ENCODE assay signal across 1 cellular context in genomic region chr17:63425478-63425877, GRCh38.
TF ChIP-seq lines count a peak whose summit lies in the region.

No MANE protein-coding gene starts in this region.

TF ChIP-seq in HepG2, 621 proteins besides CTCF, POLR2A, EP300 and RAD21 (continued from another document and continues in another):
- TF ChIP-seq THAP7 (CRISPR knock-in tag; IDR thresholded peaks at IDR 0.05) = no peak
- 0 out of 2 replicates have a peak, but pooled peaks have one; percentile 26 for TF ChIP-seq ERF (CRISPR knock-in tag; IDR thresholded peaks at IDR 0.05)
- no peak for TF ChIP-seq ZNF101 (CRISPR knock-in tag; IDR thresholded peaks at IDR 0.05; ENCODE audit: borderline replicate concordance, low read depth)
- TF ChIP-seq ZSCAN31 (CRISPR knock-in tag; IDR thresholded peaks at IDR 0.05; ENCODE audit: low read depth) = no peak
- TF ChIP-seq ZNF574 (CRISPR knock-in tag; IDR thresholded peaks at IDR 0.05) = 0 out of 2 replicates have a peak, but pooled peaks have one; percentile 29
- no peak for TF ChIP-seq RFX5 (IDR thresholded peaks at IDR 0.05; ENCODE audit: low read depth, low read length)
- no peak for TF ChIP-seq YEATS4 (CRISPR knock-in tag; IDR thresholded peaks at IDR 0.05; ENCODE audit: borderline replicate concordance)
- peak; percentile 64 for TF ChIP-seq ZFP36 (IDR thresholded peaks at IDR 0.05; ENCODE audit: borderline replicate concordance, low read depth, low read length, partially characterized antibody)
- 0 out of 2 replicates have a peak, but pooled peaks have one; percentile 28 for TF ChIP-seq SALL2 (CRISPR knock-in tag; IDR thresholded peaks at IDR 0.05)
- no peak for TF ChIP-seq ARNT2 (CRISPR knock-in tag; IDR thresholded peaks at IDR 0.05; ENCODE audit: low read depth)
- TF ChIP-seq CAMTA2 (CRISPR knock-in tag; IDR thresholded peaks at IDR 0.05; ENCODE audit: borderline replicate concordance) = no peak
- TF ChIP-seq SOX5 (CRISPR knock-in tag; IDR thresholded peaks at IDR 0.05; ENCODE audit: borderline replicate concordance) = no peak
- peak; percentile 68 for TF ChIP-seq ZNF883 (CRISPR knock-in tag; IDR thresholded peaks at IDR 0.05; ENCODE audit: not compliant biosample characterization)
- no peak for TF ChIP-seq PITX1 (CRISPR knock-in tag; IDR thresholded peaks at IDR 0.05)
- 0 out of 2 replicates have a peak, but pooled peaks have one; percentile 18 for TF ChIP-seq NCOA2 (CRISPR knock-in tag; IDR thresholded peaks at IDR 0.05)
- TF ChIP-seq ZEB1 (IDR thresholded peaks at IDR 0.05; ENCODE audit: insufficient replicate concordance, low read depth) = no peak
- no peak for TF ChIP-seq HOXA5 (CRISPR knock-in tag; IDR thresholded peaks at IDR 0.05)
- TF ChIP-seq ZKSCAN5 (CRISPR knock-in tag; IDR thresholded peaks at IDR 0.05) = no peak
- TF ChIP-seq BCLAF1 (IDR thresholded peaks at IDR 0.05) = no peak
- no peak for TF ChIP-seq KDM5A (IDR thresholded peaks at IDR 0.05; ENCODE audit: borderline replicate concordance, low read length)
- TF ChIP-seq ZNF609 (CRISPR knock-in tag; IDR thresholded peaks at IDR 0.05; ENCODE audit: borderline replicate concordance) = no peak
- no peak for TF ChIP-seq PLSCR1 (CRISPR knock-in tag; IDR thresholded peaks at IDR 0.05; ENCODE audit: borderline replicate concordance)
- no peak for TF ChIP-seq ZBTB49 (CRISPR knock-in tag; IDR thresholded peaks at IDR 0.05; ENCODE audit: borderline replicate concordance)
- TF ChIP-seq ARID5B (CRISPR knock-in tag; IDR thresholded peaks at IDR 0.05) = 0 out of 2 replicates have a peak, but pooled peaks have one; percentile 28
- no peak for TF ChIP-seq ZNF556 (CRISPR knock-in tag; IDR thresholded peaks at IDR 0.05; ENCODE audit: borderline replicate concordance)
- no peak for TF ChIP-seq ZNF772 (CRISPR knock-in tag; IDR thresholded peaks at IDR 0.05)
- no peak for TF ChIP-seq ZNF672 (CRISPR knock-in tag; IDR thresholded peaks at IDR 0.05)
- no peak for TF ChIP-seq ZHX1 (CRISPR knock-in tag; IDR thresholded peaks at IDR 0.05; ENCODE audit: low read depth)
- TF ChIP-seq ZNF207 (IDR thresholded peaks at IDR 0.05; ENCODE audit: borderline replicate concordance) = no peak
- TF ChIP-seq ZMYM2 (CRISPR knock-in tag; IDR thresholded peaks at IDR 0.05) = no peak
- TF ChIP-seq MATR3 (CRISPR knock-in tag; IDR thresholded peaks at IDR 0.05) = no peak
- TF ChIP-seq SMC3 (IDR thresholded peaks at IDR 0.05; ENCODE audit: low read length) = peak; percentile 97
- no peak for TF ChIP-seq PRPF4 (IDR thresholded peaks at IDR 0.05; ENCODE audit: low read depth, low read length, poor library complexity, severe bottlenecking)
